10 cellular contexts compared by ENCODE assay signal in the genomic region with DNA sequence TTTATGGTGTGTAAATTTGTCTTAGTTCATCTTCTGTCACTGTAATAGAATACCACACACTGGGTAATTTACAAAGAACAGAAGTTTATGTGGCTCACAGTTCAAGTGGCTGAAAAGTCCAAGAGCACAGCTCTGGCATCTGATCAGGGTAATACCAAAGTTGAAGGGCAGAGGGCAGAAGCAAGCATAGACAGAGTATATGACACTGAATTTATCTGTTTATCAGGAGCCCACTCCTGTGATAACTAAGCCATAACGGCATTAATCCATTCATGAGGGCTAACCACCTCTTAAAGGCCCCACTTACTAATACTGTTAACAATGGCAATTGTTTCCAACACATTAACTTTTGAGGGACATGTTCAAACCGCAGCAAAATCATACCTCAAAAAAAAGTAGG. TPM values are rescaled to one million over a fixed set of nuclear protein-coding genes. Genes with fewer than 3 reads are reported as not detected.
DNase-seq lines count a peak whose midpoint lies in the region; ATAC-seq and TF ChIP-seq lines count a peak whose summit lies in the region.
"Had no signal": no experiment of that assay in that cellular context is flagged by ENCODE, and none has a peak within 500 bp of the region (broad histone marks: within the 10 kb centered on the region; RNA-seq: fewer than 3 reads in every experiment).

No MANE protein-coding gene starts in this region.

- no peaks in the 10 kb centered on the region for H3K36me3 Mint-ChIP-seq in progenitor cell of endocrine pancreas (ENCODE audit: insufficient read depth)

- H3K4me3 ChIP-seq in Karpas-422 (ENCODE audit: low read length) (no peak overlapping the region), astrocyte of the spinal cord (ENCODE audit: low read depth, low read length) (no peak overlapping the region), Peyer's patch (no peak overlapping the region)

- H3K79me2 ChIP-seq in Karpas-422 (ENCODE audit: low read length) = peaks cover 9% of the 10 kb centered on the region

- no peak for ATAC-seq in GM21723 (IDR thresholded peaks at IDR 0.05; ENCODE audit: unreplicated experiment)

- no peaks in the 10 kb centered on the region for H3K27me3 ChIP-seq in Karpas-422 (ENCODE audit: low read length)
- H3K27me3 ChIP-seq in Peyer's patch = no peaks in the 10 kb centered on the region

- no peak overlapping the region for H3K9ac ChIP-seq in Karpas-422 (ENCODE audit: low read length)

- peaks cover 15% of the 10 kb centered on the region for H3K4me1 Mint-ChIP-seq in progenitor cell of endocrine pancreas (ENCODE audit: low read depth)

- in situ Hi-C loops in astrocyte of the spinal cord (cut with HindIII; ENCODE audit: low sequenced_read_pairs) = no loop called here

- no peak for TF ChIP-seq POLR2A in Peyer's patch (IDR thresholded peaks at IDR 0.05)

- no peaks in the 10 kb centered on the region for H3K9me3 ChIP-seq in Karpas-422 (ENCODE audit: low read length)
- no peaks in the 10 kb centered on the region for H3K9me3 ChIP-seq in Peyer's patch

- H3K4me2 ChIP-seq in Karpas-422 (ENCODE audit: low read depth, low read length, poor library complexity, severe bottlenecking) = no peak overlapping the region

- H4K20me1 ChIP-seq in Karpas-422 (ENCODE audit: insufficient read depth, low read depth, low read length) = no peaks in the 10 kb centered on the region

- no peaks in the 10 kb centered on the region for H3K27me3 Mint-ChIP-seq in progenitor cell of endocrine pancreas

- no peaks in the 10 kb centered on the region for H3K9me2 ChIP-seq in Karpas-422 (replicated peaks; ENCODE audit: insufficient read depth, low read length)

- no peaks in the 10 kb centered on the region for H3K9me3 Mint-ChIP-seq in progenitor cell of endocrine pancreas (ENCODE audit: low read depth)

- peak; percentile 8 for DNase-seq in activated CD4-positive, alpha-beta T cell treated with anti-CD3 and anti-CD28 coated beads for 48 hours
- DNase-seq in activated CD4-positive, alpha-beta T cell treated with anti-CD3 and anti-CD28 coated beads for 4 hours = no peak
- DNase-seq in Karpas-422 (peak; percentile 71), astrocyte of the spinal cord (ENCODE audit: low read depth, low spot score) (no peak), progenitor cell of endocrine pancreas (ENCODE audit: low spot score, unreplicated experiment) (no peak), Peyer's patch (no peak)
- DNase-seq in central memory CD4-positive, alpha-beta T cell = no peak
- DNase-seq: stimulated activated CD8-positive, alpha-beta memory T cell treated with anti-CD3 and anti-CD28 coated beads, Interleukin-4, amount 100 ng/mL, for 48 hours had no signal

- H3K27ac ChIP-seq in Karpas-422 (ENCODE audit: low read length) (no peak overlapping the region), Peyer's patch (no peak overlapping the region)
- H3K27ac ChIP-seq: epithelial cell of prostate had no signal

- peak; percentile 27 for TF ChIP-seq CTCF in astrocyte of the spinal cord (IDR thresholded peaks at IDR 0.05; ENCODE audit: low read depth, low read length)
- TF ChIP-seq CTCF in progenitor cell of endocrine pancreas (IDR thresholded peaks at IDR 0.05; ENCODE audit: unreplicated experiment) = peak; percentile 39
- peak in 2 of 6 experiments; percentile 16 to 17 for TF ChIP-seq CTCF in Peyer's patch (IDR thresholded peaks at IDR 0.05)

- no peak overlapping the region for H3K27ac Mint-ChIP-seq in progenitor cell of endocrine pancreas

- no peak overlapping the region for H2AFZ ChIP-seq in Karpas-422 (ENCODE audit: low read length)

- H3K4me3 Mint-ChIP-seq in progenitor cell of endocrine pancreas (ENCODE audit: low read depth) = no peak overlapping the region

- H3K36me3 ChIP-seq in Karpas-422 (ENCODE audit: insufficient read depth, low read length) (no peaks in the 10 kb centered on the region), Peyer's patch (no peaks in the 10 kb centered on the region)

- H3K4me1 ChIP-seq in Karpas-422 (ENCODE audit: low read length) (peaks cover 13% of the 10 kb centered on the region), Peyer's patch (peaks cover 0 to 5% (median 0%) of the 10 kb centered on the region in 4 donors)

RNA-seq across cellular contexts. Expression of a gene that starts 4.0 kb away (rescaled TPM):
- total RNA-seq in Karpas-422 (2014; rRNA removed; shearing (Covaris generic); ENCODE audit: low replicate concordance) = 6.3 and 16.0 TPM in 2 replicates
- 11.7 and 13.3 TPM in 2 replicates for total RNA-seq in progenitor cell of endocrine pancreas
- total RNA-seq in Peyer's patch = 1 to 10 TPM; 3.8 to 5.5 (median 4.6) TPM

Comparison
In these comparisons a context has a peak if more than half of its experiments do, and no peak if none do; other contexts are left out.
1. DNase-seq: peak in activated CD4-positive, alpha-beta T cell treated with anti-CD3 and anti-CD28 coated beads for 48 hours (single experiment) and Karpas-422 (single experiment); none in activated CD4-positive, alpha-beta T cell treated with anti-CD3 and anti-CD28 coated beads for 4 hours (0 of 2), astrocyte of the spinal cord (single experiment), progenitor cell of endocrine pancreas (single experiment), Peyer's patch (0 of 3) and central memory CD4-positive, alpha-beta T cell (single experiment).